ENCODE assay signal across 8 cellular contexts in the genomic region with DNA sequence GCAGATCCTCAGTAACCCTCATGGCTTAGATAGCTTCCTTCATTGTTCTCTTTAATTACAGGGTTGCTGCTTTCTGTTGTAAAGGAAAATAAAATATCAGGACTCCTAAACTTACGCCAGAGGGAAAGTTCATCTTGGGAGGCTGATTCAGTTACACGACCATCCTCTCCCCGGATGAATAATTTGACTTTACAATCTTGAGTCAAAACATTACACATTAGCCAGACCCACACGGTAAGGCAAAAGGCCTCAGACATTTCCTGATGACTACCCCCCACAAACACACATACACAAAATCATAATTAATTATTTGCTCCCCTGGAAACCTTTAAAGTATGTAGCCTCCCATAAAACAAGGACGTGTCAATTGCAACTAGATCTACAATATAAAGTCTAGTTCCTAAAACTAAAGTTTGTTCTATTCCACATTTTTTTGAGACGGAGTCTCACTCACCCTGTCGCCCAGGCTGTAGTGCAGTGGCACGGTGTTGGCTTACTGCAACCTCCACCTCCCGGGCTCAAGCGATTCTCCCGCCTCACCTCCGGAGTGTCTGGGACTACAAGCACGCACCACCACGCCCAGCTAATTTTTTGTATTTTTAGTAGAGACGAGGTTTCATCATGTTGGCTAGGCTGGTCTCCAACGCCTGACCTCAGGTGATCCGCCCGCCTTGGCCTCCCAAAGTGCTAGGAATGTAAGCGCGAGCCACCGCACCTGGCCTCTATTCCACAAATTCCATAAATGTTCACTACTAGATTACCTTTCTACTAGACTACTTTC. TPM values are rescaled to one million over a fixed set of nuclear protein-coding genes. Genes with fewer than 3 reads are reported as not detected.
DNase-seq lines count a peak whose midpoint lies in the region; ATAC-seq, FAIRE-seq and TF ChIP-seq lines count a peak whose summit lies in the region.

No MANE protein-coding gene starts in this region.

- H3F3A ChIP-seq in PC-3 (ENCODE audit: low read length, unreplicated experiment), result no peaks in the 10 kb centered on the region

- peak overlapping the region; percentile 89 for H3K27ac Mint-ChIP-seq in activated CD8-positive, alpha-beta memory T cell treated with anti-CD3 and anti-CD28 coated beads, Interleukin-2, amount 10 ng/mL, durations not matched to agents 7 days and 5 days

- POLR2A ChIA-PET in PC-3 (lab: Charles Lee; ENCODE audit: unreplicated experiment), result interaction anchor here (0.6 to 2.0 kb wide), 5 partner anchors 22 to 113 kb away, joined by 3 to 21 read pairs (median 5); a partner anchor contains a TSS
- POLR2A ChIA-PET in endothelial cell of umbilical vein (lab: Charles Lee), result interaction anchor here (0.6 to 5.1 kb wide), 40 partner anchors 11 to 722 kb away, joined by 3 to 83 read pairs (median 6); a partner anchor contains a TSS

- H3K4me2 ChIP-seq in PC-3 (ENCODE audit: low read length), result peak overlapping the region; percentile 93
- peak overlapping the region; percentile 72 for H3K4me2 ChIP-seq in endothelial cell of umbilical vein (ENCODE audit: insufficient read depth, low read length)
- H3K4me2 ChIP-seq in osteoblast (ENCODE audit: insufficient read depth, low read length), result peak overlapping the region; percentile 88

- H2AFZ ChIP-seq in PC-3 (ENCODE audit: low read length) (peak overlapping the region; percentile 70), endothelial cell of umbilical vein (ENCODE audit: low read depth, low read length) (peak overlapping the region; percentile 45), osteoblast (ENCODE audit: low read length) (peak overlapping the region; percentile 87)

- no peak for DNase-seq in activated CD8-positive, alpha-beta memory T cell treated with anti-CD3 and anti-CD28 coated beads, Interleukin-2, amount 10 ng/mL, durations not matched to agents 7 days and 5 days
- DNase-seq in activated CD8-positive, alpha-beta memory T cell treated with anti-CD3 and anti-CD28 coated beads, Interleukin-2, amount 50 U/mL, for 4 hours, result no peak
- DNase-seq in PC-3 (peak; percentile 77), endothelial cell of umbilical vein (ENCODE audit: low read depth, low spot score) (no peak), osteoblast (ENCODE audit: insufficient read length, low spot score, missing footprints) (no peak), NCI-H2081 treated with DMSO at 0.1 percent for 48 hours (lab: John Stamatoyannopoulos, UW) (no peak), GM19238 (ENCODE audit: insufficient read length, low spot score) (no peak), posterior cingulate gyrus (no peak)

- H3K27me3 Mint-ChIP-seq in activated CD8-positive, alpha-beta memory T cell treated with anti-CD3 and anti-CD28 coated beads, Interleukin-2, amount 10 ng/mL, durations not matched to agents 7 days and 5 days, result peaks cover 13% of the 10 kb centered on the region

- H3K9me1 ChIP-seq in endothelial cell of umbilical vein (replicated peaks; ENCODE audit: control insufficient read depth, extremely low read depth, insufficient read depth, low read length), result no peaks in the 10 kb centered on the region

- H3K4me3 ChIP-seq in PC-3 (ENCODE audit: low read length) (peak overlapping the region; percentile 99), endothelial cell of umbilical vein (replicated peaks in 1 of 3; ENCODE audit: insufficient read depth in 1 of 3, low read depth in 1 of 3, low read length in 3 of 3) (peak overlapping the region; percentile 1 to 80 (median 79)), osteoblast (ENCODE audit: insufficient read depth, low read length) (peak overlapping the region; percentile 100)

- no peak for ATAC-seq in activated CD8-positive, alpha-beta memory T cell treated with anti-CD3 and anti-CD28 coated beads, Interleukin-2, amount 10 ng/mL, durations not matched to agents 7 days and 5 days
- peak; percentile 58 for ATAC-seq in PC-3

- BruUV-seq in PC-3 (replicated peaks; lab: Mats Ljungman, UMichigan) (TSS peak; percentile 99), endothelial cell of umbilical vein (replicated peaks; lab: Mats Ljungman, UMichigan) (TSS peak; percentile 100)

- H3K9me2 ChIP-seq in PC-3 (replicated peaks; ENCODE audit: low read length), result no peaks in the 10 kb centered on the region

- intact Hi-C loops in PC-3 (cut with micrococcal nuclease), result loop anchor here (1.0 kb wide), 1 partner anchor 28 kb away; a partner anchor contains a TSS
- intact Hi-C loops in endothelial cell of umbilical vein (cut with micrococcal nuclease), result loop anchor here (1.0 kb wide), 1 partner anchor 164 kb away; a partner anchor contains a TSS
- intact Hi-C loops in posterior cingulate gyrus (cut with DNase I), result no loop called here

- no peak for TF ChIP-seq POLR2A in endothelial cell of umbilical vein (IDR thresholded peaks at IDR 0.05; ENCODE audit: low read depth, low read length)

- no peaks in the 10 kb centered on the region for H3K9me3 ChIP-seq in PC-3 (ENCODE audit: low read length)
- H3K9me3 ChIP-seq in endothelial cell of umbilical vein (replicated peaks; ENCODE audit: control insufficient read depth, insufficient read depth, low read length), result no peaks in the 10 kb centered on the region
- H3K9me3 ChIP-seq in osteoblast (ENCODE audit: low read depth, low read length), result no peaks in the 10 kb centered on the region

- H3K27me3 ChIP-seq in PC-3 (ENCODE audit: low read length) (no peaks in the 10 kb centered on the region), endothelial cell of umbilical vein (ENCODE audit: control insufficient read depth in 2 of 2, insufficient read depth in 2 of 2, low read length in 2 of 2) (no peaks in the 10 kb centered on the region), osteoblast (ENCODE audit: insufficient read depth, low read length) (no peaks in the 10 kb centered on the region)

- CTCF ChIA-PET in activated CD8-positive, alpha-beta memory T cell treated with anti-CD3 and anti-CD28 coated beads, Interleukin-2, amount 10 ng/mL, durations not matched to agents 7 days and 5 days (lab: Charles Lee), result interaction anchor here (0.7 to 4.7 kb wide), 13 partner anchors 10 to 64 kb away, joined by 3 to 29 read pairs (median 5); a partner anchor contains a TSS
- CTCF ChIA-PET in PC-3 (lab: Charles Lee) (interaction anchor here (1.1 to 1.2 kb wide), 2 partner anchors 47 to 61 kb away, joined by 3 to 5 read pairs; a partner anchor contains a TSS), endothelial cell of umbilical vein (lab: Charles Lee) (interaction anchor here (0.6 to 2.8 kb wide), 8 partner anchors 9 to 163 kb away, joined by 3 to 60 read pairs (median 6); a partner anchor contains a TSS)

- peak overlapping the region; percentile 93 for H3K4me3 Mint-ChIP-seq in activated CD8-positive, alpha-beta memory T cell treated with anti-CD3 and anti-CD28 coated beads, Interleukin-2, amount 10 ng/mL, durations not matched to agents 7 days and 5 days

- no peak for TF ChIP-seq CTCF in PC-3 (conservative IDR thresholded peaks at IDR 0.05; ENCODE audit: low read depth, low read length)
- TF ChIP-seq CTCF in endothelial cell of umbilical vein (IDR thresholded peaks at IDR 0.05; ENCODE audit: extremely low read depth in 1 of 2, insufficient read depth in 1 of 2, low read depth in 1 of 2, low read length in 2 of 2), result no peak
- TF ChIP-seq CTCF in osteoblast (IDR thresholded peaks at IDR 0.05; ENCODE audit: extremely low read depth, low read depth, low read length), result no peak

- H3K9ac ChIP-seq in PC-3 (ENCODE audit: low read length) (peak overlapping the region; percentile 97), endothelial cell of umbilical vein (replicated peaks; ENCODE audit: extremely low read depth, insufficient read depth, low read length) (peak overlapping the region; percentile 84)

- H3K36me3 ChIP-seq in PC-3 (ENCODE audit: low read depth, low read length), result peaks cover 9% of the 10 kb centered on the region
- H3K36me3 ChIP-seq in endothelial cell of umbilical vein (ENCODE audit: control insufficient read depth in 2 of 2, extremely low read depth in 1 of 2, insufficient read depth in 2 of 2, low read length in 2 of 2), result no peaks in the 10 kb centered on the region
- H3K36me3 ChIP-seq in osteoblast (ENCODE audit: insufficient read depth, low read length), result peaks cover 6% of the 10 kb centered on the region

- no peak for FAIRE-seq in endothelial cell of umbilical vein (lab: Jason Lieb, UNC)

- peaks cover 41% of the 10 kb centered on the region for H3K4me1 Mint-ChIP-seq in activated CD8-positive, alpha-beta memory T cell treated with anti-CD3 and anti-CD28 coated beads, Interleukin-2, amount 10 ng/mL, durations not matched to agents 7 days and 5 days

- H3K27ac ChIP-seq in PC-3 (ENCODE audit: low read length), result peak overlapping the region; percentile 98
- H3K27ac ChIP-seq in endothelial cell of umbilical vein (ENCODE audit: insufficient read depth, low read depth, low read length), result peak overlapping the region; percentile 87
- peak overlapping the region; percentile 94 for H3K27ac ChIP-seq in osteoblast (ENCODE audit: low read depth, low read length)

- H3K79me2 ChIP-seq in PC-3 (ENCODE audit: low read length) (peaks cover 45% of the 10 kb centered on the region), endothelial cell of umbilical vein (ENCODE audit: control insufficient read depth, insufficient read depth, low read length) (peaks cover 37% of the 10 kb centered on the region), osteoblast (ENCODE audit: insufficient read depth, low read length) (peaks cover 38% of the 10 kb centered on the region)

- dilution Hi-C loops in endothelial cell of umbilical vein (cut with MboI; ENCODE audit: extremely low pct_ligation_motif_present, low sequenced_read_pairs), result no loop called here

- no peaks in the 10 kb centered on the region for H3K9me3 Mint-ChIP-seq in activated CD8-positive, alpha-beta memory T cell treated with anti-CD3 and anti-CD28 coated beads, Interleukin-2, amount 10 ng/mL, durations not matched to agents 7 days and 5 days (ENCODE audit: low read depth)

- peaks cover 46% of the 10 kb centered on the region for H3K4me1 ChIP-seq in PC-3 (ENCODE audit: insufficient read depth, low read length)
- peaks cover 19% of the 10 kb centered on the region for H3K4me1 ChIP-seq in endothelial cell of umbilical vein (ENCODE audit: control insufficient read depth, extremely low read depth, insufficient read depth, low read length)
- peaks cover 10% of the 10 kb centered on the region for H3K4me1 ChIP-seq in osteoblast (ENCODE audit: insufficient read depth, low read length)

- H4K20me1 ChIP-seq in PC-3 (ENCODE audit: low read length), result peaks cover 34% of the 10 kb centered on the region
- H4K20me1 ChIP-seq in endothelial cell of umbilical vein (replicated peaks; ENCODE audit: control insufficient read depth, extremely low read depth, insufficient read depth, low read length), result no peaks in the 10 kb centered on the region
- peaks cover 25% of the 10 kb centered on the region for H4K20me1 ChIP-seq in osteoblast (ENCODE audit: insufficient read depth, low read length)

- H3K36me3 Mint-ChIP-seq in activated CD8-positive, alpha-beta memory T cell treated with anti-CD3 and anti-CD28 coated beads, Interleukin-2, amount 10 ng/mL, durations not matched to agents 7 days and 5 days, result peaks cover 8% of the 10 kb centered on the region

RNA-seq across cellular contexts. Expression of a gene that starts 0.8 kb away (rescaled TPM):
- 100 to 1,000 TPM; 225 to 412 TPM for total RNA-seq in activated CD8-positive, alpha-beta memory T cell treated with anti-CD3 and anti-CD28 coated beads, Interleukin-2, amount 10 ng/mL, durations not matched to agents 7 days and 5 days
- total RNA-seq in PC-3 (2014; rRNA removed), result 749 and 967 TPM in 2 replicates
- 681 and 685 TPM in 2 replicates for total RNA-seq in endothelial cell of umbilical vein
- polyA plus RNA-seq in endothelial cell of umbilical vein, result 500 and 622 TPM in 2 replicates
- 609 and 648 TPM in 2 replicates for polyA plus RNA-seq in endothelial cell of umbilical vein (2011; cell fraction: cytosol; rRNA removed)
- 266 and 322 TPM in 2 replicates for polyA plus RNA-seq in endothelial cell of umbilical vein (2011; cell fraction: nucleus; rRNA removed)
- polyA plus RNA-seq in endothelial cell of umbilical vein (2012), result 755 and 1,222 TPM in 2 replicates
- polyA minus RNA-seq in endothelial cell of umbilical vein, result 370 and 390 TPM in 2 replicates
- polyA minus RNA-seq in endothelial cell of umbilical vein (2011; cell fraction: cytosol; rRNA and poly(A)+ RNA removed), result 392 TPM
- 79.7 and 90.1 TPM in 2 replicates for polyA minus RNA-seq in endothelial cell of umbilical vein (2011; cell fraction: nucleus; rRNA and poly(A)+ RNA removed)
- 249 and 260 TPM in 2 replicates for total RNA-seq in osteoblast

RNA-seq across cellular contexts. Expression of a gene that starts 22.4 kb away (rescaled TPM):
- total RNA-seq in activated CD8-positive, alpha-beta memory T cell treated with anti-CD3 and anti-CD28 coated beads, Interleukin-2, amount 10 ng/mL, durations not matched to agents 7 days and 5 days, result 1 to 10 TPM; 7.3 to 8.4 TPM
- total RNA-seq in PC-3 (2014; rRNA removed), result 6.6 and 9.2 TPM in 2 replicates
- 6.0 and 6.9 TPM in 2 replicates for total RNA-seq in endothelial cell of umbilical vein
- 4.6 and 4.7 TPM in 2 replicates for polyA plus RNA-seq in endothelial cell of umbilical vein
- 3.0 and 3.1 TPM in 2 replicates for polyA plus RNA-seq in endothelial cell of umbilical vein (2011; cell fraction: cytosol; rRNA removed)
- polyA plus RNA-seq in endothelial cell of umbilical vein (2011; cell fraction: nucleus; rRNA removed), result 1.3 and 2.1 TPM in 2 replicates
- 3.2 and 3.4 TPM in 2 replicates for polyA plus RNA-seq in endothelial cell of umbilical vein (2012)
- polyA minus RNA-seq in endothelial cell of umbilical vein, result 6.5 and 10.5 TPM in 2 replicates
- 12.4 TPM for polyA minus RNA-seq in endothelial cell of umbilical vein (2011; cell fraction: cytosol; rRNA and poly(A)+ RNA removed)
- polyA minus RNA-seq in endothelial cell of umbilical vein (2011; cell fraction: nucleus; rRNA and poly(A)+ RNA removed), result 0.82 and 1.5 TPM in 2 replicates
- 2.9 TPM in 2 replicates for total RNA-seq in osteoblast

RNA-seq across cellular contexts. Expression of a gene that starts 22.6 kb away (rescaled TPM):
- total RNA-seq in activated CD8-positive, alpha-beta memory T cell treated with anti-CD3 and anti-CD28 coated beads, Interleukin-2, amount 10 ng/mL, durations not matched to agents 7 days and 5 days, result 1 to 10 TPM; 7.8 to 7.9 TPM
- total RNA-seq in PC-3 (2014; rRNA removed), result 3.9 and 5.7 TPM in 2 replicates
- total RNA-seq in endothelial cell of umbilical vein, result 2.0 and 2.6 TPM in 2 replicates
- 2.3 and 2.7 TPM in 2 replicates for polyA plus RNA-seq in endothelial cell of umbilical vein
- 1.8 and 2.0 TPM in 2 replicates for polyA plus RNA-seq in endothelial cell of umbilical vein (2011; cell fraction: cytosol; rRNA removed)
- polyA plus RNA-seq in endothelial cell of umbilical vein (2011; cell fraction: nucleus; rRNA removed), result 0.84 and 1.3 TPM in 2 replicates
- polyA plus RNA-seq in endothelial cell of umbilical vein (2012), result 1.7 and 2.3 TPM in 2 replicates
- 2.1 and 2.9 TPM in 2 replicates for polyA minus RNA-seq in endothelial cell of umbilical vein
- polyA minus RNA-seq in endothelial cell of umbilical vein (2011; cell fraction: cytosol; rRNA and poly(A)+ RNA removed), result 2.9 TPM
- 0.77 and 1.3 TPM in 2 replicates for polyA minus RNA-seq in endothelial cell of umbilical vein (2011; cell fraction: nucleus; rRNA and poly(A)+ RNA removed)
- total RNA-seq in osteoblast, result 1.8 TPM in 2 replicates

RNA-seq across cellular contexts. Expression of a gene that starts 28.1 kb away (rescaled TPM):
- 100 to 1,000 TPM; 137 to 150 TPM for total RNA-seq in activated CD8-positive, alpha-beta memory T cell treated with anti-CD3 and anti-CD28 coated beads, Interleukin-2, amount 10 ng/mL, durations not matched to agents 7 days and 5 days
- 86.1 and 94.9 TPM in 2 replicates for total RNA-seq in PC-3 (2014; rRNA removed)
- total RNA-seq in endothelial cell of umbilical vein, result 166 and 172 TPM in 2 replicates
- polyA plus RNA-seq in endothelial cell of umbilical vein, result 216 and 227 TPM in 2 replicates
- 211 and 221 TPM in 2 replicates for polyA plus RNA-seq in endothelial cell of umbilical vein (2011; cell fraction: cytosol; rRNA removed)
- polyA plus RNA-seq in endothelial cell of umbilical vein (2011; cell fraction: nucleus; rRNA removed), result 187 and 203 TPM in 2 replicates
- polyA plus RNA-seq in endothelial cell of umbilical vein (2012), result 109 and 119 TPM in 2 replicates
- polyA minus RNA-seq in endothelial cell of umbilical vein, result 183 and 200 TPM in 2 replicates
- 71.2 TPM for polyA minus RNA-seq in endothelial cell of umbilical vein (2011; cell fraction: cytosol; rRNA and poly(A)+ RNA removed)
- 47.4 and 57.1 TPM in 2 replicates for polyA minus RNA-seq in endothelial cell of umbilical vein (2011; cell fraction: nucleus; rRNA and poly(A)+ RNA removed)
- 129 and 136 TPM in 2 replicates for total RNA-seq in osteoblast

RNA-seq across cellular contexts. Expression of a gene that starts 31.6 kb away (rescaled TPM):
- 1 to 10 TPM; 3.0 to 4.4 TPM for total RNA-seq in activated CD8-positive, alpha-beta memory T cell treated with anti-CD3 and anti-CD28 coated beads, Interleukin-2, amount 10 ng/mL, durations not matched to agents 7 days and 5 days
- 6.0 and 6.5 TPM in 2 replicates for total RNA-seq in PC-3 (2014; rRNA removed)
- total RNA-seq in endothelial cell of umbilical vein, result 2.1 and 2.2 TPM in 2 replicates
- 2.3 and 2.6 TPM in 2 replicates for polyA plus RNA-seq in endothelial cell of umbilical vein
- polyA plus RNA-seq in endothelial cell of umbilical vein (2011; cell fraction: cytosol; rRNA removed), result 2.4 and 2.5 TPM in 2 replicates
- 3.1 and 4.9 TPM in 2 replicates for polyA plus RNA-seq in endothelial cell of umbilical vein (2011; cell fraction: nucleus; rRNA removed)
- polyA plus RNA-seq in endothelial cell of umbilical vein (2012), result 0.78 and 1.1 TPM in 2 replicates
- 2.7 TPM in 2 replicates for polyA minus RNA-seq in endothelial cell of umbilical vein
- polyA minus RNA-seq in endothelial cell of umbilical vein (2011; cell fraction: cytosol; rRNA and poly(A)+ RNA removed), result 1.3 TPM
- 1.3 and 2.1 TPM in 2 replicates for polyA minus RNA-seq in endothelial cell of umbilical vein (2011; cell fraction: nucleus; rRNA and poly(A)+ RNA removed)
- 5.4 and 6.2 TPM in 2 replicates for total RNA-seq in osteoblast
